In the genomic region with DNA sequence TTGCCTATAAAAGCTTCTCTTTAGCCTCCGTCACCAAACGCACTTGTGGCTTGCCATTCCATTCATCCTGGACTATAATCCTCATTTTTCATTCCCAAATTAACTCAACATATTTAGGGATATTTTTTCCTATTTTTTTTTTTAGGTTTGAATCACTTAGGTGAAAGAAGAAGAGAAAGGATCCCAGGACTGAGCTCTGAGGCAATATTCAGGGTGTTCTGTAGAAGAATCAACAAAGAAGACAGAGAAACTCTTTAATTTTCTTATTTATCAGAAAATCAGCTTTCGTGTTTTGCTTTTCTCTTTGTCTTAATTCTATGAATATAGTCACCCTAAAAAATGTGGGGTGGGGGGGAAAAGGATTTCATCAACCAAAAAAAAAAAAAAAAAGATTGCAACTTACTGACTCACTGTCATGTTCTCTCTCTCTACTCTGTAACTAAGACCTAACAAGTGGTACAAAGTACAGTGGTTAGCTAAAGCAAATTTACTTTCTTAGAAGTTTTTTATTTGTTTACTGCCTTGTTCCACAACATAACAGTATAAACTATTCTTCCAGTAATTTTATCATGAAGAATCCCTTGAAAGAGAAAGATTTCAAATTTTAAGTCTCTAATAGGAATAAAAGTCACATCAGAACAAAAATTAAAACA, we compare ENCODE assay signal across 32 cellular contexts.
"Had no signal": no experiment of that assay in that cellular context is flagged by ENCODE, and none has a peak within 500 bp of the region (broad histone marks: within the 10 kb centered on the region; RNA-seq: fewer than 3 reads in every experiment).

No MANE protein-coding gene starts in this region.

- H3K27ac Mint-ChIP-seq: activated CD4-positive, alpha-beta memory T cell treated with anti-CD3 and anti-CD28 coated beads, Interleukin-2, amount 10 ng/mL, durations not matched to agents 7 days and 5 days; activated CD4-positive, alpha-beta T cell treated with anti-CD3 and anti-CD28 coated beads, Interleukin-2, amount 10 ng/mL, durations not matched to agents 7 days and 5 days; activated naive CD4-positive, alpha-beta T cell treated with anti-CD3 and anti-CD28 coated beads, Interleukin-2, amount 10 ng/mL, durations not matched to agents 7 days and 5 days; activated naive CD4-positive, alpha-beta T cell treated with anti-CD3 and anti-CD28 coated beads, Interleukin-2, amount 50 U/mL, for 72 hours; activated naive CD8-positive, alpha-beta T cell treated with anti-CD3 and anti-CD28 coated beads, Interleukin-2, amount 10 ng/mL, durations not matched to agents 7 days and 5 days; activated T-cell treated with anti-CD3 and anti-CD28 coated beads, Interleukin-2, amount 50 U/mL, for 24 hours; activated T-cell treated with anti-CD3 and anti-CD28 coated beads, Interleukin-2, amount 50 U/mL, for 72 hours; brain; endodermal cell; T-helper 17 cell; T-helper 2 cell treated with Interferon-gamma antibody and Interleukin-4, amounts not matched to agents 5 μg/mL and 100 μg/mL, for 36 hours; WTC11 had no signal

- FAIRE-seq: frontal cortex had no signal

- H3K4me1 ChIP-seq: ascending aorta, breast epithelium, colonic mucosa had no signal

- H3K36me3 Mint-ChIP-seq: activated naive CD4-positive, alpha-beta T cell treated with anti-CD3 and anti-CD28 coated beads, Interleukin-2, amount 10 ng/mL, durations not matched to agents 7 days and 5 days; activated naive CD4-positive, alpha-beta T cell treated with anti-CD3 and anti-CD28 coated beads, Interleukin-2, amount 50 U/mL, for 72 hours; activated naive CD8-positive, alpha-beta T cell treated with anti-CD3 and anti-CD28 coated beads, Interleukin-2, amount 10 ng/mL, durations not matched to agents 7 days and 5 days; brain; WTC11 had no signal

- H3K36me3 ChIP-seq: ascending aorta, breast epithelium, cardiac muscle cell, colonic mucosa had no signal

- H3K4me3 ChIP-seq: ascending aorta, breast epithelium, cardiac muscle cell, colonic mucosa had no signal

- H3K9me3 ChIP-seq: ascending aorta, breast epithelium, colonic mucosa had no signal

- ATAC-seq: activated naive CD4-positive, alpha-beta T cell treated with anti-CD3 and anti-CD28 coated beads, Interleukin-2, amount 50 U/mL, for 72 hours; activated T-cell treated with anti-CD3 and anti-CD28 coated beads, Interleukin-2, amount 50 U/mL, for 72 hours; esophagus mucosa; T-helper 17 cell; WTC11 had no signal

- H3K27me3 Mint-ChIP-seq: activated CD4-positive, alpha-beta memory T cell treated with anti-CD3 and anti-CD28 coated beads, Interleukin-2, amount 10 ng/mL, durations not matched to agents 7 days and 5 days; activated CD4-positive, alpha-beta T cell treated with anti-CD3 and anti-CD28 coated beads, Interleukin-2, amount 10 ng/mL, durations not matched to agents 7 days and 5 days; activated naive CD4-positive, alpha-beta T cell treated with anti-CD3 and anti-CD28 coated beads, Interleukin-2, amount 10 ng/mL, durations not matched to agents 7 days and 5 days; activated naive CD8-positive, alpha-beta T cell treated with anti-CD3 and anti-CD28 coated beads, Interleukin-2, amount 10 ng/mL, durations not matched to agents 7 days and 5 days; activated T-cell treated with anti-CD3 and anti-CD28 coated beads, Interleukin-2, amount 50 U/mL, for 24 hours; brain; T-helper 17 cell had no signal

- DNase-seq: activated CD4-positive, alpha-beta memory T cell treated with anti-CD3 and anti-CD28 coated beads, Interleukin-2, amount 10 ng/mL, durations not matched to agents 7 days and 5 days; activated CD4-positive, alpha-beta T cell treated with anti-CD3 and anti-CD28 coated beads for 1 hour; activated CD4-positive, alpha-beta T cell treated with anti-CD3 and anti-CD28 coated beads for 4 hours; activated CD4-positive, alpha-beta T cell treated with anti-CD3 and anti-CD28 coated beads, Interleukin-2, amount 10 ng/mL, durations not matched to agents 7 days and 5 days; activated CD4-positive, alpha-beta T cell treated with anti-CD3 and anti-CD28 coated beads, Interleukin-2, amount 50 U/mL, for 4 hours; activated CD8-positive, alpha-beta memory T cell treated with anti-CD3 and anti-CD28 coated beads, Interleukin-2, amount 50 U/mL, for 48 hours; activated gamma-delta T cell; activated naive CD4-positive, alpha-beta T cell; activated naive CD4-positive, alpha-beta T cell treated with anti-CD3 and anti-CD28 coated beads, Interleukin-2, amount 10 ng/mL, durations not matched to agents 7 days and 5 days; activated naive CD8-positive, alpha-beta T cell treated with anti-CD3 and anti-CD28 coated beads, Interleukin-2, amount 10 ng/mL, durations not matched to agents 7 days and 5 days; activated T-cell treated with anti-CD3 and anti-CD28 coated beads for 4 hours; activated T-cell treated with anti-CD3 and anti-CD28 coated beads, Interleukin-2, amount 50 U/mL, for 24 hours; activated T-cell treated with anti-CD3 and anti-CD28 coated beads, Interleukin-2, amount 50 U/mL, for 72 hours; central memory CD4-positive, alpha-beta T cell; cerebellar nuclear complex; colonic mucosa; effector CD8-positive, alpha-beta T cell; endodermal cell; foreskin fibroblast; T-helper 1 cell; T-helper 17 cell; T1000 had no signal

- H3K4me3 Mint-ChIP-seq: activated CD4-positive, alpha-beta memory T cell treated with anti-CD3 and anti-CD28 coated beads, Interleukin-2, amount 10 ng/mL, durations not matched to agents 7 days and 5 days; activated CD4-positive, alpha-beta T cell treated with anti-CD3 and anti-CD28 coated beads, Interleukin-2, amount 10 ng/mL, durations not matched to agents 7 days and 5 days; activated naive CD4-positive, alpha-beta T cell treated with anti-CD3 and anti-CD28 coated beads, Interleukin-2, amount 10 ng/mL, durations not matched to agents 7 days and 5 days; activated naive CD8-positive, alpha-beta T cell treated with anti-CD3 and anti-CD28 coated beads, Interleukin-2, amount 10 ng/mL, durations not matched to agents 7 days and 5 days; activated T-cell treated with anti-CD3 and anti-CD28 coated beads, Interleukin-2, amount 50 U/mL, for 24 hours; activated T-cell treated with anti-CD3 and anti-CD28 coated beads, Interleukin-2, amount 50 U/mL, for 72 hours; brain; endodermal cell; T-helper 17 cell; T-helper 2 cell treated with Interferon-gamma antibody and Interleukin-4, amounts not matched to agents 5 μg/mL and 100 μg/mL, for 36 hours; WTC11 had no signal

- H3K27ac ChIP-seq: ascending aorta, breast epithelium, cardiac muscle cell, colonic mucosa, VCaP had no signal

- H3K27me3 ChIP-seq: ascending aorta, breast epithelium, cardiac muscle cell, colonic mucosa had no signal

- H3K4me1 Mint-ChIP-seq: activated CD4-positive, alpha-beta memory T cell treated with anti-CD3 and anti-CD28 coated beads, Interleukin-2, amount 10 ng/mL, durations not matched to agents 7 days and 5 days; activated CD4-positive, alpha-beta T cell treated with anti-CD3 and anti-CD28 coated beads, Interleukin-2, amount 10 ng/mL, durations not matched to agents 7 days and 5 days; activated naive CD4-positive, alpha-beta T cell treated with anti-CD3 and anti-CD28 coated beads, Interleukin-2, amount 10 ng/mL, durations not matched to agents 7 days and 5 days; activated naive CD8-positive, alpha-beta T cell treated with anti-CD3 and anti-CD28 coated beads, Interleukin-2, amount 10 ng/mL, durations not matched to agents 7 days and 5 days; endodermal cell; T-helper 17 cell had no signal

- H3K9me3 Mint-ChIP-seq: activated CD4-positive, alpha-beta memory T cell treated with anti-CD3 and anti-CD28 coated beads, Interleukin-2, amount 10 ng/mL, durations not matched to agents 7 days and 5 days; activated CD4-positive, alpha-beta T cell treated with anti-CD3 and anti-CD28 coated beads, Interleukin-2, amount 10 ng/mL, durations not matched to agents 7 days and 5 days; activated naive CD4-positive, alpha-beta T cell treated with anti-CD3 and anti-CD28 coated beads, Interleukin-2, amount 10 ng/mL, durations not matched to agents 7 days and 5 days; endodermal cell; T-helper 2 cell treated with Interferon-gamma antibody and Interleukin-4, amounts not matched to agents 5 μg/mL and 100 μg/mL, for 36 hours had no signal
